In the genomic region with DNA sequence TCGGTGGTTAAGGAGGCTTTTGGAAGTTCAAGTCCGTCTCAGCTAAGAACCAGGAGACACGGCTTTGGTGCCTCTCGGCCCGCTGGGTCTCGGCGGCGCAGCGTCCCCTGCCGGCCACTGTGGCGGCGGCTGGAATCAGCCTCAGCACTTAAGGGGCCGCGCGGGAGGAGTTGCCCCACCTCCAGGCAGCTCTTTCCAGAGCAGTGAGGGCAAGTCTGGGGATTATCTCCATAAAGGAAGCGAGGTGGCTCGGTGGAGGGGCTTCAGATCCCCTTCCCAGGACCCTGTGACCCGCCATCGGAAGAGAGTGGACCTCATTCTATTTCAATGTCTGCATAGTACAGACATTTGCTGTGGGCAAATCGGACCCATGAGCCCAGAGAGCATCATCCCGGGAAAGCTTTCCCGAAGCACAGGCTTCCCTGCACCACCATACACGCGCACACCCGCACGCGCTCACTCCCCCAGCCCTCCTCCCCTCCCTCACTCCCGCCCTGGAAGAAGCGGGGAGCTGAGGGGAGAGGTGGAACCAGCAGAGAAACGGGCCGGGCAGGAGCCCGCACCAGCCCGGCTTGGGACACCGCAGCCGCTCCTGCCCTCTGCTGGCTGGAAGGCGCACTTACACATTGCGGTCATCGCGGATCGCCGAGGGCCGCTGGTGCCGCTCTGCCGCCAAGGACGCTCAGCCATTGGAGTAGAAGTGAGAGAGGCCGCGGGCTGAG, we compare ENCODE assay signal across 8 cellular contexts. TPM values are rescaled to one million over a fixed set of nuclear protein-coding genes. Genes with fewer than 3 reads are reported as not detected.
DNase-seq lines count a peak whose midpoint lies in the region; ATAC-seq and TF ChIP-seq lines count a peak whose summit lies in the region.

No MANE protein-coding gene starts in this region.

- H2AFZ ChIP-seq in hepatocyte, result peak overlapping the region; percentile 92

- H3K36me3 ChIP-seq in hepatocyte (replicated peaks; ENCODE audit: insufficient read depth, low read depth) (no peaks in the 10 kb centered on the region), aorta (ENCODE audit: control insufficient read depth in 1 of 2, insufficient read depth in 2 of 2, low read length in 1 of 2) (no peaks in the 10 kb centered on the region)

- in situ Hi-C loops in GM13976 (cut with MboI; ENCODE audit: low sequenced_read_pairs, unreplicated experiment), result no loop called here

- peaks cover 11% of the 10 kb centered on the region for H3K4me1 Mint-ChIP-seq in T-helper 1 cell treated with Interleukin-12 subunit alpha and Interleukin-12 subunit beta and Interleukin-4 antibody, amounts not matched to agents 30 μg/mL and 1 μg/mL, for 36 hours (ENCODE audit: low read depth)

- no peaks in the 10 kb centered on the region for H3K27me3 ChIP-seq in hepatocyte
- H3K27me3 ChIP-seq in aorta (ENCODE audit: control insufficient read depth in 1 of 2, insufficient read depth in 2 of 2, low read length in 1 of 2), result no peaks in the 10 kb centered on the region

- peak overlapping the region; percentile 86 for H3K4me3 Mint-ChIP-seq in T-helper 1 cell treated with Interleukin-12 subunit alpha and Interleukin-12 subunit beta and Interleukin-4 antibody, amounts not matched to agents 30 μg/mL and 1 μg/mL, for 36 hours

- H3K4me3 ChIP-seq in hepatocyte, result peak overlapping the region; percentile 51
- peak overlapping the region; percentile 16 to 48 for H3K4me3 ChIP-seq in aorta (ENCODE audit: low read length in 2 of 2)

- no peak overlapping the region for H3K27ac Mint-ChIP-seq in T-helper 1 cell treated with Interleukin-12 subunit alpha and Interleukin-12 subunit beta and Interleukin-4 antibody, amounts not matched to agents 30 μg/mL and 1 μg/mL, for 36 hours

- H3K9me3 ChIP-seq in hepatocyte (ENCODE audit: low read depth) (no peaks in the 10 kb centered on the region), aorta (ENCODE audit: control insufficient read depth, low read length) (no peaks in the 10 kb centered on the region)

- ATAC-seq in HG02798 (IDR thresholded peaks at IDR 0.05; ENCODE audit: poor library complexity, unreplicated experiment) (peak; percentile 93), aorta (ENCODE audit: low FRiP score) (peak; percentile 98)

- H3K27me3 Mint-ChIP-seq in T-helper 1 cell treated with Interleukin-12 subunit alpha and Interleukin-12 subunit beta and Interleukin-4 antibody, amounts not matched to agents 30 μg/mL and 1 μg/mL, for 36 hours (ENCODE audit: low read depth), result peaks cover 41% of the 10 kb centered on the region

- intact Hi-C loops in aorta (cut with DNase I), result loop anchor here (2.0 to 10.0 kb wide), 5 partner anchors 18 to 356 kb away; a partner anchor contains a TSS

- peak overlapping the region; percentile 87 for H3K4me2 ChIP-seq in hepatocyte

- H3K79me2 ChIP-seq in hepatocyte, result no peaks in the 10 kb centered on the region

- no peaks in the 10 kb centered on the region for H4K20me1 ChIP-seq in hepatocyte (ENCODE audit: insufficient read depth, poor library complexity, severe bottlenecking)

- H3K27ac ChIP-seq in hepatocyte (peak overlapping the region; percentile 81), aorta (ENCODE audit: low read depth in 1 of 2, low read length in 2 of 2) (peak overlapping the region in 1 of 2 donors; percentile 78)

- WGBS in hepatocyte (ENCODE audit: low lambda C conversion rate, missing lambda C conversion rate), result 2% methylated on average over 47 of the region's 47 CpGs
- WGBS in aorta, 2 donors, result 0% methylated on average over 46 to 47 of the region's 47 CpGs

- no peaks in the 10 kb centered on the region for H3K9me2 ChIP-seq in hepatocyte (replicated peaks; ENCODE audit: insufficient read depth)

- DNase-seq in GM13976 (ENCODE audit: low spot score) (peak; percentile 88), NCI-H1436 (lab: John Stamatoyannopoulos, UW) (peak; percentile 64), anterior cingulate cortex (lab: John Stamatoyannopoulos, UW) (peak in 57 of 58 donors; percentile 27 to 85 (median 73)), hepatocyte (ENCODE audit: low spot score) (peak; percentile 94), renal cortical epithelial cell (ENCODE audit: low read depth) (peak; percentile 54), aorta (peak; percentile 92 to 95)

- TF ChIP-seq CTCF in GM13976 (IDR thresholded peaks at IDR 0.05; ENCODE audit: borderline replicate concordance, control extremely low read depth, extremely low read depth, insufficient read depth, missing control alignments) (peak; percentile 96), hepatocyte (IDR thresholded peaks at IDR 0.05; ENCODE audit: poor library complexity) (peak; percentile 96)

- no peaks in the 10 kb centered on the region for H3K36me3 Mint-ChIP-seq in T-helper 1 cell treated with Interleukin-12 subunit alpha and Interleukin-12 subunit beta and Interleukin-4 antibody, amounts not matched to agents 30 μg/mL and 1 μg/mL, for 36 hours (ENCODE audit: low read depth)

- no peaks in the 10 kb centered on the region for H3K9me3 Mint-ChIP-seq in T-helper 1 cell treated with Interleukin-12 subunit alpha and Interleukin-12 subunit beta and Interleukin-4 antibody, amounts not matched to agents 30 μg/mL and 1 μg/mL, for 36 hours

- H3K4me1 ChIP-seq in hepatocyte (ENCODE audit: insufficient read depth), result peaks cover 21% of the 10 kb centered on the region
- H3K4me1 ChIP-seq in aorta (ENCODE audit: control insufficient read depth in 1 of 2, insufficient read depth in 2 of 2, low read length in 2 of 2), result peaks cover 0 to 2% of the 10 kb centered on the region in 2 donors

RNA-seq across cellular contexts. Expression of a gene that starts 15.9 kb away (rescaled TPM):
- total RNA-seq in hepatocyte (0.92 and 1.6 TPM in 2 replicates), renal cortical epithelial cell (not detected in 2 replicates), aorta (1 to 10 TPM; 4.5 to 5.8 TPM)
- polyA plus RNA-seq in hepatocyte (5.6 and 8.9 TPM in 2 replicates), aorta (1 to 10 TPM; 2.8 to 3.3 TPM)

RNA-seq across cellular contexts. Expression of a gene that starts 18.6 kb away (rescaled TPM):
- total RNA-seq in hepatocyte (79.8 and 80.9 TPM in 2 replicates), renal cortical epithelial cell (44.0 and 56.3 TPM in 2 replicates), aorta (10 to 100 TPM; 33.5 to 57.0 TPM)
- polyA plus RNA-seq in hepatocyte (65.9 and 70.3 TPM in 2 replicates), aorta (10 to 100 TPM; 20.0 to 88.6 TPM)

RNA-seq across cellular contexts. Expression of a gene that starts 27.9 kb away (rescaled TPM):
- total RNA-seq in hepatocyte (3.3 and 4.2 TPM in 2 replicates), renal cortical epithelial cell (not detected in 2 replicates), aorta (not detected)
- polyA plus RNA-seq in hepatocyte (6.2 and 9.2 TPM in 2 replicates), aorta (not detected)

RNA-seq across cellular contexts. Expression of a gene that starts 53.7 kb away (rescaled TPM):
- total RNA-seq in hepatocyte (92.0 and 114 TPM in 2 replicates), renal cortical epithelial cell (0.35 and 4.6 TPM in 2 replicates), aorta (100 to 1,000 TPM in 1 of 2 donors, 10 to 100 TPM in 1; 68.7 to 107 TPM)
- polyA plus RNA-seq in hepatocyte (108 and 112 TPM in 2 replicates), aorta (100 to 1,000 TPM in 1 of 2 donors, 10 to 100 TPM in 1; 83.6 to 196 TPM)

RNA-seq across cellular contexts. Expression of a gene that starts 58.9 kb away (rescaled TPM):
- not detected in 2 replicates for total RNA-seq in hepatocyte
- polyA plus RNA-seq in hepatocyte, result not detected in 2 replicates
- total RNA-seq in renal cortical epithelial cell, result not detected in 2 replicates
- not detected for total RNA-seq in aorta
- not detected for polyA plus RNA-seq in aorta
